ENCODE assay signal across 15 cellular contexts in the genomic region with DNA sequence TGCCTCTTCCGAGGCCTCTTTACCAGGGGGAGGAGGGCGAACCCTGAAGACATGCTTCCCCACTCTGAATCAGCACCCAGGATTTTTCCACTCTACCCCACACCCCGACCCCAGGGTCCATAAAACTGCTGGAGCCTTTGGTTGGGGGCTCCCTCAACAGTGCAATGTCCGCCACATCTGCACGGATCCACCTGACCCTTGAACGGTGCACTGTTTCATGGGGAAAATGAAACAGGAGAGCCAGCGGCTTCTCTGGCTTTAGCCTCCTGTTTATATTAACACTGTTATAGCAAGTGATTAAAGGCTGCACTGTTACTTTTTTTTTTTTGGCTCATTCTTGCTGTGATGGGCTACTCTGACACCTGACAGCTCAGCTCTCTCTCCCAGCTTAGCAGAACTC.
"Had no signal": no experiment of that assay in that cellular context is flagged by ENCODE, and none has a peak within 500 bp of the region (broad histone marks: within the 10 kb centered on the region; RNA-seq: fewer than 3 reads in every experiment).

No MANE protein-coding gene starts in this region.

- H3K36me3 ChIP-seq: left ventricle myocardium inferior, right atrium auricular region had no signal

- H3K4me1 Mint-ChIP-seq: memory B cell, natural killer cell had no signal

- ATAC-seq: natural killer cell had no signal

- DNase-seq: activated naive CD4-positive, alpha-beta T cell treated with anti-CD3 and anti-CD28 coated beads, Interleukin-2, amount 50 U/mL, for 16 hours; left ventricle myocardium inferior; natural killer cell; nucleus accumbens; small intestine; stimulated activated CD4-positive, alpha-beta T cell treated with anti-CD3 and anti-CD28 coated beads, Interleukin-4, amount 100 ng/mL, for 4 hours; stimulated activated naive CD4-positive, alpha-beta T cell treated with Interleukin-2 at 50 U/mL for 16 hours; substantia nigra had no signal

- H3K4me3 ChIP-seq: left ventricle myocardium inferior, right atrium auricular region had no signal

- H3K36me3 Mint-ChIP-seq: activated CD4-positive, alpha-beta memory T cell treated with anti-CD3 and anti-CD28 coated beads for 36 hours; memory B cell; natural killer cell had no signal

- H3K27ac ChIP-seq: foreskin keratinocyte, left ventricle myocardium inferior, right atrium auricular region, VCaP had no signal

- H3K4me1 ChIP-seq: right atrium auricular region had no signal

- H3K9me3 Mint-ChIP-seq: activated CD4-positive, alpha-beta memory T cell treated with anti-CD3 and anti-CD28 coated beads for 36 hours; activated T-cell treated with anti-CD3 and anti-CD28 coated beads, Interleukin-2, amount 50 U/mL, for 24 hours; memory B cell; natural killer cell had no signal

- H3K9me3 ChIP-seq: left ventricle myocardium inferior, right atrium auricular region had no signal

- H3K4me3 Mint-ChIP-seq: activated CD4-positive, alpha-beta memory T cell treated with anti-CD3 and anti-CD28 coated beads for 36 hours; activated T-cell treated with anti-CD3 and anti-CD28 coated beads, Interleukin-2, amount 50 U/mL, for 24 hours; memory B cell; natural killer cell had no signal

- H3K27me3 Mint-ChIP-seq: activated T-cell treated with anti-CD3 and anti-CD28 coated beads, Interleukin-2, amount 50 U/mL, for 24 hours had no signal

- H3K27ac Mint-ChIP-seq: activated CD4-positive, alpha-beta memory T cell treated with anti-CD3 and anti-CD28 coated beads for 36 hours; activated T-cell treated with anti-CD3 and anti-CD28 coated beads, Interleukin-2, amount 50 U/mL, for 24 hours; memory B cell; natural killer cell; progenitor cell of endocrine pancreas had no signal

- H3K27me3 ChIP-seq: foreskin keratinocyte, right atrium auricular region had no signal
